ENCODE assay signal across 16 cellular contexts in genomic region chr7:1450431-1450830, GRCh38.
"Had no signal": no experiment of that assay in that cellular context is flagged by ENCODE, and none has a peak within 500 bp of the region (broad histone marks: within the 10 kb centered on the region; RNA-seq: fewer than 3 reads in every experiment).

No MANE protein-coding gene starts in this region.

- DNase-seq: activated B cell treated with CpG ODN at 0.5 μM for 24 hours; activated CD4-positive, alpha-beta memory T cell treated with anti-CD3 and anti-CD28 coated beads for 36 hours; activated CD4-positive, alpha-beta T cell treated with anti-CD3 and anti-CD28 coated beads for 4 hours; activated naive CD8-positive, alpha-beta T cell treated with anti-CD3 and anti-CD28 coated beads, Interleukin-2, amount 10 ng/mL, durations not matched to agents 7 days and 5 days; amygdala; caudate nucleus; erythroblast; mucosa of descending colon; naive thymus-derived CD4-positive, alpha-beta T cell; pancreas; stimulated activated naive B cell treated with anti-CD40 and anti-IgM and Interleukin-4, amounts not matched to agents 10 μg/mL and 1 μg/mL and 100 μg/mL, for 72 hours; T-helper 1 cell; T-helper 9 cell; thyroid gland had no signal

- H3K27me3 ChIP-seq: neutrophil, pancreas, thyroid gland had no signal

- H3K9me3 ChIP-seq: mucosa of descending colon, neutrophil, pancreas, thyroid gland had no signal

- H3K36me3 ChIP-seq: pancreas, thyroid gland had no signal

- H3K27ac ChIP-seq: neutrophil, pancreas, thyroid gland had no signal

- H3K4me3 ChIP-seq: mucosa of descending colon, pancreas, thyroid gland had no signal

- ATAC-seq: mucosa of descending colon; naive thymus-derived CD4-positive, alpha-beta T cell; pancreas; sciatic nerve; stimulated activated naive B cell treated with anti-CD40 and anti-IgM and Interleukin-4, amounts not matched to agents 10 μg/mL and 1 μg/mL and 100 μg/mL, for 72 hours had no signal
